16 cellular contexts compared by ENCODE assay signal in genomic region chr7:33909312-33909711, GRCh38.
"Had no signal": no experiment of that assay in that cellular context is flagged by ENCODE, and none has a peak within 500 bp of the region (broad histone marks: within the 10 kb centered on the region; RNA-seq: fewer than 3 reads in every experiment).

No MANE protein-coding gene starts in this region.

- H3K27ac Mint-ChIP-seq: activated naive CD4-positive, alpha-beta T cell treated with anti-CD3 and anti-CD28 coated beads, Interleukin-2, amount 10 ng/mL, durations not matched to agents 7 days and 5 days; effector memory CD8-positive, alpha-beta T cell; mesothelial cell of epicardium; neural progenitor cell; T-helper 17 cell; WTC11 had no signal

- H3K9ac ChIP-seq: neural progenitor cell had no signal

- H3K9me3 Mint-ChIP-seq: activated naive CD4-positive, alpha-beta T cell treated with anti-CD3 and anti-CD28 coated beads, Interleukin-2, amount 10 ng/mL, durations not matched to agents 7 days and 5 days; effector memory CD8-positive, alpha-beta T cell; mesothelial cell of epicardium; neural progenitor cell; WTC11 had no signal

- DNase-seq: activated CD4-positive, alpha-beta T cell treated with anti-CD3 and anti-CD28 coated beads for 48 hours; activated naive CD4-positive, alpha-beta T cell treated with anti-CD3 and anti-CD28 coated beads, Interleukin-2, amount 10 ng/mL, durations not matched to agents 7 days and 5 days; adrenal gland; caudate nucleus; cortex of kidney; effector memory CD8-positive, alpha-beta T cell; gastrocnemius medialis; kidney glomerular epithelial cell; pancreas; stimulated activated CD4-positive, alpha-beta T cell treated with anti-CD3 and anti-CD28 coated beads, Interleukin-4, amount 100 ng/mL, for 4 hours; T-helper 17 cell; uterus had no signal

- H3K4me1 Mint-ChIP-seq: neural progenitor cell had no signal

- H2AFZ ChIP-seq: neural progenitor cell had no signal

- H3K36me3 Mint-ChIP-seq: activated naive CD4-positive, alpha-beta T cell treated with anti-CD3 and anti-CD28 coated beads, Interleukin-2, amount 10 ng/mL, durations not matched to agents 7 days and 5 days; mesothelial cell of epicardium; neural progenitor cell; WTC11 had no signal

- ATAC-seq: effector memory CD8-positive, alpha-beta T cell; gastrocnemius medialis; pancreas; T-helper 17 cell; WTC11 had no signal

- H3K27ac ChIP-seq: adrenal gland, gastrocnemius medialis, neural progenitor cell, pancreas, skin epidermis, uterus had no signal

- H3K27me3 ChIP-seq: uterus had no signal

- H3K4me3 ChIP-seq: adrenal gland, gastrocnemius medialis, neural progenitor cell, pancreas, skin epidermis, uterus had no signal

- H3K4me2 ChIP-seq: neural progenitor cell had no signal

- FAIRE-seq: pancreas had no signal

- H3K4me3 Mint-ChIP-seq: activated naive CD4-positive, alpha-beta T cell treated with anti-CD3 and anti-CD28 coated beads, Interleukin-2, amount 10 ng/mL, durations not matched to agents 7 days and 5 days; effector memory CD8-positive, alpha-beta T cell; mesothelial cell of epicardium; neural progenitor cell; T-helper 17 cell; WTC11 had no signal

- H3K36me3 ChIP-seq: adrenal gland, gastrocnemius medialis, neural progenitor cell, pancreas, uterus had no signal

- H3K9me3 ChIP-seq: adrenal gland, gastrocnemius medialis, pancreas, uterus had no signal
